ENCODE assay signal across 8 cellular contexts in genomic region chr17:75455896-75456416, GRCh38. TPM values are rescaled to one million over a fixed set of nuclear protein-coding genes. Genes with fewer than 3 reads are reported as not detected.
DNase-seq lines count a peak whose midpoint lies in the region; ATAC-seq lines count a peak whose summit lies in the region.

No MANE protein-coding gene starts in this region.

- H3K4me3 Mint-ChIP-seq in activated naive CD8-positive, alpha-beta T cell treated with anti-CD3 and anti-CD28 coated beads, Interleukin-2, amount 10 ng/mL, durations not matched to agents 7 days and 5 days, result peak overlapping the region; percentile 92

- no peaks in the 10 kb centered on the region for H3K36me3 ChIP-seq in stomach smooth muscle (ENCODE audit: control insufficient read depth in 2 of 2, insufficient read depth in 2 of 2, low read length in 2 of 2)

- H3K9me3 ChIP-seq in iPS-18c (ENCODE audit: control insufficient read depth, insufficient read depth, low read length) (no peaks in the 10 kb centered on the region), stomach smooth muscle (ENCODE audit: control insufficient read depth in 2 of 2, low read length in 2 of 2) (no peaks in the 10 kb centered on the region)

- H3K27ac ChIP-seq in stomach smooth muscle (ENCODE audit: low read length), result peak overlapping the region; percentile 88

- H3K4me1 Mint-ChIP-seq in activated naive CD8-positive, alpha-beta T cell treated with anti-CD3 and anti-CD28 coated beads, Interleukin-2, amount 10 ng/mL, durations not matched to agents 7 days and 5 days, result peaks cover 28% of the 10 kb centered on the region

- peak overlapping the region; percentile 85 for H3K27ac Mint-ChIP-seq in activated naive CD8-positive, alpha-beta T cell treated with anti-CD3 and anti-CD28 coated beads, Interleukin-2, amount 10 ng/mL, durations not matched to agents 7 days and 5 days

- no peaks in the 10 kb centered on the region for H3K9me3 Mint-ChIP-seq in activated naive CD8-positive, alpha-beta T cell treated with anti-CD3 and anti-CD28 coated beads, Interleukin-2, amount 10 ng/mL, durations not matched to agents 7 days and 5 days

- ATAC-seq in HG02973 (IDR thresholded peaks at IDR 0.05; ENCODE audit: unreplicated experiment) (peak; percentile 5), HG03097 (IDR thresholded peaks at IDR 0.05; ENCODE audit: low FRiP score, unreplicated experiment) (no peak)
- ATAC-seq in activated naive CD8-positive, alpha-beta T cell treated with anti-CD3 and anti-CD28 coated beads, Interleukin-2, amount 10 ng/mL, durations not matched to agents 7 days and 5 days (ENCODE audit: low read depth), result peak; percentile 30

- peaks cover 30% of the 10 kb centered on the region for H3K4me1 ChIP-seq in stomach smooth muscle (ENCODE audit: control insufficient read depth, insufficient read depth, low read length)

- no peaks in the 10 kb centered on the region for H3K27me3 ChIP-seq in stomach smooth muscle (ENCODE audit: control insufficient read depth in 1 of 2, insufficient read depth in 2 of 2, low read length in 2 of 2)

- no peaks in the 10 kb centered on the region for H3K27me3 Mint-ChIP-seq in activated naive CD8-positive, alpha-beta T cell treated with anti-CD3 and anti-CD28 coated beads, Interleukin-2, amount 10 ng/mL, durations not matched to agents 7 days and 5 days

- in situ Hi-C loops in G401 (cut with HindIII; ENCODE audit: low sequenced_read_pairs) (no loop called here), KBM-7 (cut with MboI; ENCODE audit: low pct_unique_long_range_greater_than_20kb, low sequenced_read_pairs) (no loop called here)

- peak; percentile 23 for DNase-seq in GM04503 (ENCODE audit: low read depth)
- DNase-seq in activated naive CD8-positive, alpha-beta T cell treated with anti-CD3 and anti-CD28 coated beads, Interleukin-2, amount 10 ng/mL, durations not matched to agents 7 days and 5 days, result no peak
- no peak for DNase-seq in G401 (ENCODE audit: low spot score)
- no peak for DNase-seq in KBM-7

- no peaks in the 10 kb centered on the region for H3K36me3 Mint-ChIP-seq in activated naive CD8-positive, alpha-beta T cell treated with anti-CD3 and anti-CD28 coated beads, Interleukin-2, amount 10 ng/mL, durations not matched to agents 7 days and 5 days

- POLR2A ChIA-PET in activated naive CD8-positive, alpha-beta T cell treated with anti-CD3 and anti-CD28 coated beads, Interleukin-2, amount 10 ng/mL, durations not matched to agents 7 days and 5 days (lab: Charles Lee), result interaction anchor here (0.5 to 2.5 kb wide), 28 partner anchors 9 to 538 kb away, joined by 3 to 27 read pairs (median 3); partner anchors contain the start of genes GGA3, LLGL2, MIF4GD and MRPS7

- H3K4me3 ChIP-seq in iPS-18c (ENCODE audit: insufficient read depth, low read depth, low read length) (peak overlapping the region; percentile 68), stomach smooth muscle (ENCODE audit: low read length in 2 of 2) (peak overlapping the region; percentile 38 to 93)

- H3K9ac ChIP-seq in stomach smooth muscle (ENCODE audit: low read length in 2 of 2), result peak overlapping the region; percentile 80 to 98

RNA-seq across cellular contexts. Expression of gene TMEM94, which starts 0.5 kb away (rescaled TPM):
- total RNA-seq in activated naive CD8-positive, alpha-beta T cell treated with anti-CD3 and anti-CD28 coated beads, Interleukin-2, amount 10 ng/mL, durations not matched to agents 7 days and 5 days, result 100 to 1,000 TPM; 112 to 115 TPM
- total RNA-seq in G401 (2014; rRNA removed; shearing (Covaris generic)), result 50.3 and 53.2 TPM in 2 replicates

RNA-seq across cellular contexts. Expression of gene GRB2, which starts 50.5 kb away (rescaled TPM):
- 100 to 1,000 TPM; 149 to 155 TPM for total RNA-seq in activated naive CD8-positive, alpha-beta T cell treated with anti-CD3 and anti-CD28 coated beads, Interleukin-2, amount 10 ng/mL, durations not matched to agents 7 days and 5 days
- total RNA-seq in G401 (2014; rRNA removed; shearing (Covaris generic)), result 176 and 195 TPM in 2 replicates

RNA-seq across cellular contexts. Expression of gene CASKIN2, which starts 59.4 kb away (rescaled TPM):
- total RNA-seq in activated naive CD8-positive, alpha-beta T cell treated with anti-CD3 and anti-CD28 coated beads, Interleukin-2, amount 10 ng/mL, durations not matched to agents 7 days and 5 days, result 1 to 10 TPM in 1 of 2 experiments, under 1 TPM in 1; 0.72 to 2.3 TPM
- total RNA-seq in G401 (2014; rRNA removed; shearing (Covaris generic)), result 11.6 and 11.8 TPM in 2 replicates
